ENCODE assay signal across 13 cellular contexts in the genomic region with DNA sequence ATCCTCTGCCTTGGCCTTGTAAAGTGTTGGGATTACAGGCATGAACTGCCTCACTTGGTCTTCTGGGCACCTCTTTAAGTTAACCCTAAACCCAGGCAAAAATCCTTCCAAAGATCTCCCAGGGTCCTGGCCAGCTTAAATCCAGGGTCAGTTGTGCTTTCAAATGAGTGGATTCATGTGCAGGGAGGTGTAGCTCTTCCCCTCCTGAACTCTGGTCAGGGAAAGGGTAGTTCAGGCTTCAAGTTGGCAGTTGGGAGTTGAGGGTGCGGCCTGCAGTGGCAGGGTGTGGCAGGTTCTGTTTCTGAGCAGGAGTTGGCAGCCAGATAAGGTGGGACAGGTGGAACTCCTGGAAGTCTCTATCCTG. TPM values are rescaled to one million over a fixed set of nuclear protein-coding genes. Genes with fewer than 3 reads are reported as not detected.
DNase-seq lines count a peak whose midpoint lies in the region; ATAC-seq and TF ChIP-seq lines count a peak whose summit lies in the region.
"Had no signal": no experiment of that assay in that cellular context is flagged by ENCODE, and none has a peak within 500 bp of the region (broad histone marks: within the 10 kb centered on the region; RNA-seq: fewer than 3 reads in every experiment).

No MANE protein-coding gene starts in this region.

- H3K27me3 Mint-ChIP-seq in MCF 10A (ENCODE audit: insufficient read depth, unreplicated experiment), result no peaks in the 10 kb centered on the region
- H3K27me3 Mint-ChIP-seq in activated CD8-positive, alpha-beta T cell treated with anti-CD3 and anti-CD28 coated beads for 36 hours, result peaks cover 2% of the 10 kb centered on the region
- peaks cover 2% of the 10 kb centered on the region for H3K27me3 Mint-ChIP-seq in mesothelial cell of epicardium (ENCODE audit: low read depth)

- WGBS in mammary epithelial cell (ENCODE audit: low coverage, missing lambda C conversion rate), result 90% methylated on average over 1 of the region's 1 CpG

- H3K27ac Mint-ChIP-seq in MCF 10A (ENCODE audit: low read depth, unreplicated experiment), result peak overlapping the region; percentile 85
- H3K27ac Mint-ChIP-seq in activated CD8-positive, alpha-beta T cell treated with anti-CD3 and anti-CD28 coated beads for 36 hours, result peak overlapping the region; percentile 86
- H3K27ac Mint-ChIP-seq in mesothelial cell of epicardium, result peak overlapping the region; percentile 73

- no peaks in the 10 kb centered on the region for H3K9me3 Mint-ChIP-seq in MCF 10A (ENCODE audit: unreplicated experiment)
- H3K9me3 Mint-ChIP-seq in activated CD8-positive, alpha-beta T cell treated with anti-CD3 and anti-CD28 coated beads for 36 hours, result no peaks in the 10 kb centered on the region
- H3K9me3 Mint-ChIP-seq in mesothelial cell of epicardium, result no peaks in the 10 kb centered on the region

- BruUV-seq in MCF 10A (replicated peaks; lab: Mats Ljungman, UMichigan) (no TSS peak), mammary epithelial cell (replicated peaks; lab: Mats Ljungman, UMichigan) (no TSS peak)

- peak overlapping the region; percentile 99 for H3K4me3 Mint-ChIP-seq in MCF 10A (ENCODE audit: unreplicated experiment)
- H3K4me3 Mint-ChIP-seq in activated CD8-positive, alpha-beta T cell treated with anti-CD3 and anti-CD28 coated beads for 36 hours, result peak overlapping the region; percentile 86
- H3K4me3 Mint-ChIP-seq in mesothelial cell of epicardium, result peak overlapping the region; percentile 1

- peaks cover 56% of the 10 kb centered on the region for H3K36me3 ChIP-seq in mammary epithelial cell (ENCODE audit: insufficient read depth, low read length)

- H3K36me3 Mint-ChIP-seq in MCF 10A (ENCODE audit: insufficient read depth, unreplicated experiment), result peaks cover 87% of the 10 kb centered on the region
- peaks cover 67% of the 10 kb centered on the region for H3K36me3 Mint-ChIP-seq in activated CD8-positive, alpha-beta T cell treated with anti-CD3 and anti-CD28 coated beads for 36 hours (ENCODE audit: low read depth)
- peaks cover 27% of the 10 kb centered on the region for H3K36me3 Mint-ChIP-seq in mesothelial cell of epicardium

- no peak for DNase-seq in MCF 10A (ENCODE audit: unreplicated experiment)
- no peak for DNase-seq in mammary epithelial cell
- no peak for DNase-seq in activated CD8-positive, alpha-beta T cell treated with anti-CD3 and anti-CD28 coated beads for 36 hours
- no peak for DNase-seq in mesothelial cell of epicardium (ENCODE audit: low spot score in 2 of 2, unreplicated experiment in 2 of 2)
- DNase-seq in NCI-H510A treated with DMSO at 0.1 percent for 48 hours (lab: John Stamatoyannopoulos, UW), result no peak
- DNase-seq in NCI-H1694 (lab: John Stamatoyannopoulos, UW), result no peak
- no peak for DNase-seq in DMS 273 treated with DMSO at 0.1 percent for 48 hours (lab: John Stamatoyannopoulos, UW)
- DNase-seq: COR-L47, NCI-H446 treated with DMSO at 0.1 percent for 48 hours had no signal

- CTCF ChIA-PET in MCF 10A (lab: Yijun Ruan, JAX) (interaction anchor here (1.1 to 1.7 kb wide), 5 partner anchors 19 to 432 kb away, joined by 3 to 7 read pairs (median 4); no protein-coding TSS in a partner anchor), mammary epithelial cell (lab: Charles Lee; ENCODE audit: low non-redundant PET) (no interaction called here)
- CTCF ChIA-PET in activated CD8-positive, alpha-beta T cell treated with anti-CD3 and anti-CD28 coated beads for 36 hours (lab: Charles Lee), result no interaction called here

- in situ Hi-C loops in mammary epithelial cell (cut with MboI; ENCODE audit: low sequenced_read_pairs in 2 of 2), result no loop called here

- dilution Hi-C loops in mammary epithelial cell (cut with HindIII; ENCODE audit: low sequenced_read_pairs), result no loop called here

- H3K79me2 ChIP-seq in mammary epithelial cell (ENCODE audit: insufficient read depth, low read length), result peaks cover 72% of the 10 kb centered on the region

- H3K9me3 ChIP-seq in mammary epithelial cell (replicated peaks; ENCODE audit: insufficient read depth, low read length), result no peaks in the 10 kb centered on the region
- H3K9me3 ChIP-seq: esophagus muscularis mucosa had no signal

- no peaks in the 10 kb centered on the region for H3K27me3 ChIP-seq in mammary epithelial cell (ENCODE audit: insufficient read depth, low read length)
- H3K27me3 ChIP-seq: esophagus muscularis mucosa had no signal

- no peak for TF ChIP-seq CTCF in MCF 10A (IDR thresholded peaks at IDR 0.05; ENCODE audit: unreplicated experiment)
- TF ChIP-seq CTCF in mammary epithelial cell (conservative IDR thresholded peaks at IDR 0.05 in 1 of 2, IDR thresholded peaks at IDR 0.05 in 1 of 2; ENCODE audit: extremely low read depth in 1 of 2, insufficient read depth in 1 of 2, low read depth in 1 of 2, low read length in 2 of 2), result no peak
- no peak for TF ChIP-seq CTCF in activated CD8-positive, alpha-beta T cell treated with anti-CD3 and anti-CD28 coated beads for 36 hours (IDR thresholded peaks at IDR 0.05)
- no peak for TF ChIP-seq CTCF in mesothelial cell of epicardium (IDR thresholded peaks at IDR 0.05; ENCODE audit: unreplicated experiment)

- no peak overlapping the region for H3K9ac ChIP-seq in mammary epithelial cell (ENCODE audit: insufficient read depth, low read length)

- no peak overlapping the region for H2AFZ ChIP-seq in mammary epithelial cell (ENCODE audit: low read depth, low read length)

- no peak overlapping the region for H3K4me3 ChIP-seq in mammary epithelial cell (replicated peaks in 1 of 3; ENCODE audit: insufficient read depth in 1 of 3, low read depth in 2 of 3, low read length in 3 of 3)
- H3K4me3 ChIP-seq: esophagus muscularis mucosa, skin epidermis had no signal

- H4K20me1 ChIP-seq in mammary epithelial cell (ENCODE audit: insufficient read depth, low read length), result peaks cover 23% of the 10 kb centered on the region

- H3K4me1 ChIP-seq in mammary epithelial cell (ENCODE audit: insufficient read depth, low read length), result peaks cover 23% of the 10 kb centered on the region

- no peak overlapping the region for H3K4me2 ChIP-seq in mammary epithelial cell (ENCODE audit: insufficient read depth, low read depth, low read length)

- ATAC-seq in activated CD8-positive, alpha-beta T cell treated with anti-CD3 and anti-CD28 coated beads for 36 hours, result no peak
- ATAC-seq in GM18907 (IDR thresholded peaks at IDR 0.05; ENCODE audit: unreplicated experiment), result no peak

- intact Hi-C loops in MCF 10A (cut with micrococcal nuclease), result no loop called here
- intact Hi-C loops in mammary epithelial cell (cut with micrococcal nuclease), result no loop called here
- intact Hi-C loops in activated CD8-positive, alpha-beta T cell treated with anti-CD3 and anti-CD28 coated beads for 36 hours (cut with micrococcal nuclease), result no loop called here

- H3K27ac ChIP-seq in mammary epithelial cell (ENCODE audit: insufficient read depth, low read depth, low read length), result no peak overlapping the region

- POLR2A ChIA-PET in MCF 10A (lab: Yijun Ruan, JAX), result interaction anchor here (0.9 to 4.9 kb wide), 6 partner anchors 8 to 422 kb away, joined by 3 to 44 read pairs (median 16); partner anchors contain the start of genes NHP2 and PHYKPL
- POLR2A ChIA-PET in activated CD8-positive, alpha-beta T cell treated with anti-CD3 and anti-CD28 coated beads for 36 hours (lab: Charles Lee), result interaction anchor here (3.0 to 16.9 kb wide), 3 partner anchors 8 to 26 kb away, joined by 23 to 431 read pairs (median 114); partner anchors contain the start of gene PHYKPL

- H3K4me1 Mint-ChIP-seq in MCF 10A (ENCODE audit: insufficient read depth, unreplicated experiment) (peaks cover 34% of the 10 kb centered on the region), mesothelial cell of epicardium (peaks cover 30% of the 10 kb centered on the region)
- H3K4me1 Mint-ChIP-seq in activated CD8-positive, alpha-beta T cell treated with anti-CD3 and anti-CD28 coated beads for 36 hours (ENCODE audit: low read depth), result peaks cover 36% of the 10 kb centered on the region

RNA-seq across cellular contexts. Expression of gene HNRNPAB, which starts 3.6 kb away (rescaled TPM):
- total RNA-seq in MCF 10A (2022) (313 and 364 TPM in 2 replicates), mammary epithelial cell (100 to 1,000 TPM in 1 of 2 donors, 10 to 100 TPM in 1; 68.8 to 243 TPM), mesothelial cell of epicardium (198 to 209 TPM (median 204 TPM) in 3 replicates)
- 158 TPM for polyA plus RNA-seq in mammary epithelial cell
- polyA minus RNA-seq in mammary epithelial cell, result 162 TPM
- 100 to 1,000 TPM; 392 to 399 TPM for total RNA-seq in activated CD8-positive, alpha-beta T cell treated with anti-CD3 and anti-CD28 coated beads for 36 hours

RNA-seq across cellular contexts. Expression of gene GMCL2, which starts 20.7 kb away (rescaled TPM):
- total RNA-seq in MCF 10A (2022), result not detected in 2 replicates
- total RNA-seq in mammary epithelial cell, result not detected
- not detected for polyA plus RNA-seq in mammary epithelial cell
- polyA minus RNA-seq in mammary epithelial cell, result not detected
- total RNA-seq in activated CD8-positive, alpha-beta T cell treated with anti-CD3 and anti-CD28 coated beads for 36 hours, result not detected
- not detected in 3 replicates for total RNA-seq in mesothelial cell of epicardium
- total RNA-seq: esophagus muscularis mucosa; T-helper 1 cell treated with Interleukin-12 subunit alpha and Interleukin-12 subunit beta and Interleukin-4 antibody, amounts not matched to agents 30 ng/mL and 1 ng/mL, for 36 hours had no signal

RNA-seq across cellular contexts. Expression of gene PHYKPL, which starts 24.7 kb away (rescaled TPM):
- total RNA-seq in MCF 10A (2022) (112 and 115 TPM in 2 replicates), mammary epithelial cell (10 to 100 TPM; 14.8 to 25.2 TPM), mesothelial cell of epicardium (128 to 137 TPM (median 137 TPM) in 3 replicates)
- polyA plus RNA-seq in mammary epithelial cell, result 9.6 TPM
- polyA minus RNA-seq in mammary epithelial cell, result 12.2 TPM
- 10 to 100 TPM; 60.4 to 62.1 TPM for total RNA-seq in activated CD8-positive, alpha-beta T cell treated with anti-CD3 and anti-CD28 coated beads for 36 hours

RNA-seq across cellular contexts. Expression of gene NHP2, which starts 54.2 kb away (rescaled TPM):
- total RNA-seq in MCF 10A (2022) (322 and 327 TPM in 2 replicates), mammary epithelial cell (100 to 1,000 TPM in 1 of 2 donors, 10 to 100 TPM in 1; 72.8 to 152 TPM), mesothelial cell of epicardium (112 to 120 TPM (median 116 TPM) in 3 replicates)
- polyA plus RNA-seq in mammary epithelial cell, result 213 TPM
- polyA minus RNA-seq in mammary epithelial cell, result 91.2 TPM
- 100 to 1,000 TPM; 287 to 296 TPM for total RNA-seq in activated CD8-positive, alpha-beta T cell treated with anti-CD3 and anti-CD28 coated beads for 36 hours

Comparison
In these comparisons a context has a peak if more than half of its experiments do, and no peak if none do; other contexts are left out.
1. H3K4me3 Mint-ChIP-seq: peak in every context shown above with its lines; median percentile 99 in MCF 10A; 86 in activated CD8-positive, alpha-beta T cell treated with anti-CD3 and anti-CD28 coated beads for 36 hours; 1 in mesothelial cell of epicardium.